In genomic region chr9:37100317-37100716, GRCh38 we compare ENCODE assay signal across 21 cellular contexts. TPM values are rescaled to one million over a fixed set of nuclear protein-coding genes. Genes with fewer than 3 reads are reported as not detected.
DNase-seq lines count a peak whose midpoint lies in the region; ATAC-seq and TF ChIP-seq lines count a peak whose summit lies in the region.
"Had no signal": no experiment of that assay in that cellular context is flagged by ENCODE, and none has a peak within 500 bp of the region (broad histone marks: within the 10 kb centered on the region; RNA-seq: fewer than 3 reads in every experiment).

No MANE protein-coding gene starts in this region.

- BruUV-seq in Panc1 (replicated peaks; lab: Mats Ljungman, UMichigan), result no TSS peak

- H3K9me3 ChIP-seq in HUES48 (ENCODE audit: control insufficient read depth, insufficient read depth, low read length) (no peaks in the 10 kb centered on the region), Panc1 (ENCODE audit: control insufficient read depth, insufficient read depth, low read depth, low read length) (no peaks in the 10 kb centered on the region), right lobe of liver (no peaks in the 10 kb centered on the region)
- H3K9me3 ChIP-seq: gastrocnemius medialis, SK-N-SH, transverse colon had no signal

- CTCF ChIA-PET in Panc1 (lab: Charles Lee), result no interaction called here

- H3K27me3 ChIP-seq in HUES48 (ENCODE audit: control insufficient read depth, insufficient read depth, low read length) (no peaks in the 10 kb centered on the region), Panc1 (ENCODE audit: control insufficient read depth, insufficient read depth, low read length) (no peaks in the 10 kb centered on the region), right lobe of liver (no peaks in the 10 kb centered on the region)
- H3K27me3 ChIP-seq: transverse colon had no signal

- no peaks in the 10 kb centered on the region for H3K4me1 ChIP-seq in HUES48 (ENCODE audit: control insufficient read depth, insufficient read depth, low read length)
- H3K4me1 ChIP-seq in Panc1 (ENCODE audit: control insufficient read depth, insufficient read depth, low read length), result no peaks in the 10 kb centered on the region
- H3K4me1 ChIP-seq in right lobe of liver, result no peaks in the 10 kb centered on the region
- H3K4me1 ChIP-seq: gastrocnemius medialis, transverse colon had no signal

- no peak for TF ChIP-seq POLR2A in right lobe of liver (IDR thresholded peaks at IDR 0.05)

- ATAC-seq in Panc1 (peak; percentile 41; the same call in 1 of the 2 replicates), right lobe of liver (no peak)
- ATAC-seq: activated CD4-positive, CD25-positive, alpha-beta regulatory T cell treated with anti-CD3 and anti-CD28 coated beads, Interleukin-2, amount 50 U/mL, for 24 hours; activated CD8-positive, alpha-beta T cell treated with anti-CD3 and anti-CD28 coated beads for 36 hours; gastrocnemius medialis; stimulated activated naive CD8-positive, alpha-beta T cell treated with anti-CD3 and anti-CD28 coated beads, Interleukin-15, amount 100 ng/mL, for 72 hours had no signal

- H3K9ac ChIP-seq in HUES48 (ENCODE audit: low read depth, low read length), result no peak overlapping the region
- H3K9ac ChIP-seq: SK-N-SH had no signal

- 56% methylated on average over 2 of the region's 3 CpGs for WGBS in right lobe of liver (ENCODE audit: insufficient coverage, low coverage, low lambda C conversion rate, missing lambda C conversion rate)

- H3K4me3 ChIP-seq in HUES48 (ENCODE audit: low read depth, low read length) (no peak overlapping the region), Panc1 (ENCODE audit: low read depth in 2 of 2, low read length in 2 of 2) (no peak overlapping the region), epithelial cell of proximal tubule (ENCODE audit: low read depth, low read length) (no peak overlapping the region), retinal pigment epithelial cell (ENCODE audit: low read length) (no peak overlapping the region), right lobe of liver (no peak overlapping the region)
- H3K4me3 ChIP-seq: gastrocnemius medialis, transverse colon had no signal

- H3K36me3 ChIP-seq in HUES48 (ENCODE audit: control insufficient read depth, insufficient read depth, low read length), result no peaks in the 10 kb centered on the region
- no peaks in the 10 kb centered on the region for H3K36me3 ChIP-seq in Panc1 (ENCODE audit: control insufficient read depth, insufficient read depth, low read length)
- H3K36me3 ChIP-seq in right lobe of liver, result no peaks in the 10 kb centered on the region
- H3K36me3 ChIP-seq: gastrocnemius medialis, transverse colon had no signal

- POLR2A ChIA-PET in Panc1 (lab: Charles Lee), result no interaction called here

- intact Hi-C loops in Panc1 (cut with micrococcal nuclease; ENCODE audit: unreplicated experiment) (no loop called here), right lobe of liver (cut with DNase I) (no loop called here)

- in situ Hi-C loops in Panc1 (cut with HindIII; ENCODE audit: low pct_unique_long_range_greater_than_20kb, low sequenced_read_pairs), result no loop called here

- DNase-seq in Panc1 (ENCODE audit: low read depth, low spot score) (no peak), epithelial cell of proximal tubule (ENCODE audit: low read depth) (peak; percentile 39), retinal pigment epithelial cell (ENCODE audit: low read depth) (peak; percentile 39), D341Med (ENCODE audit: low spot score) (no peak), right lobe of liver (no peak)
- DNase-seq in NK-92 treated with Interleukin-12 subunit alpha and Interleukin-12 subunit beta, amount 100 ng/mL, for 24 hours (lab: John Stamatoyannopoulos, UW), result no peak
- DNase-seq: activated CD8-positive, alpha-beta T cell treated with anti-CD3 and anti-CD28 coated beads for 36 hours; activated naive CD4-positive, alpha-beta T cell; activated T-cell treated with anti-CD3 and anti-CD28 coated beads, Interleukin-2, amount 50 U/mL, for 1 hour; amniotic stem cell; CD8-positive, alpha-beta memory T cell; erythroblast; gastrocnemius medialis; NCI-H1694; NCI-H748 treated with DMSO at 0.1 percent for 48 hours; SK-N-SH; stimulated activated CD4-positive, alpha-beta T cell treated with anti-CD3 and anti-CD28 coated beads, Interleukin-2, amount 100 ng/mL, for 48 hours; stimulated activated naive CD8-positive, alpha-beta T cell treated with anti-CD3 and anti-CD28 coated beads, Interleukin-15, amount 100 ng/mL, for 72 hours; transverse colon had no signal

- peak overlapping the region; percentile 62 for H3K27ac ChIP-seq in HUES48 (ENCODE audit: low read depth, low read length)
- no peak overlapping the region for H3K27ac ChIP-seq in Panc1 (ENCODE audit: low read length)
- no peak overlapping the region for H3K27ac ChIP-seq in right lobe of liver
- H3K27ac ChIP-seq: gastrocnemius medialis, transverse colon had no signal

- no peak for TF ChIP-seq CTCF in Panc1 (IDR thresholded peaks at IDR 0.05)
- TF ChIP-seq CTCF in epithelial cell of proximal tubule (conservative IDR thresholded peaks at IDR 0.05; ENCODE audit: low read depth, low read length), result no peak
- TF ChIP-seq CTCF in retinal pigment epithelial cell (conservative IDR thresholded peaks at IDR 0.05; ENCODE audit: low read depth, low read length), result no peak
- TF ChIP-seq CTCF in right lobe of liver (IDR thresholded peaks at IDR 0.05), result no peak

RNA-seq across cellular contexts. Expression of gene ZCCHC7, which starts 20.1 kb away (rescaled TPM):
- total RNA-seq in Panc1 (2021; ENCODE audit: unreplicated experiment), result 43.7 TPM
- polyA plus RNA-seq in Panc1 (2012; ENCODE audit: insufficient read length), result 25.2 TPM
- 8.8 and 13.3 TPM in 2 replicates for total RNA-seq in epithelial cell of proximal tubule
- 10 to 100 TPM in 1 of 6 experiments, 1 to 10 TPM in 5; 5.9 to 10.0 (median 7.2) TPM for total RNA-seq in right lobe of liver

Comparison
In these comparisons a context has a peak if more than half of its experiments do, and no peak if none do; other contexts are left out.
1. DNase-seq: peak in epithelial cell of proximal tubule (single experiment) and retinal pigment epithelial cell (single experiment); none in Panc1 (single experiment), NK-92 treated with Interleukin-12 subunit alpha and Interleukin-12 subunit beta, amount 100 ng/mL, for 24 hours (single experiment), D341Med (single experiment) and right lobe of liver (0 of 3).